Comparison of ENCODE assay signal across 16 cellular contexts in genomic region chr21:36325373-36326010, GRCh38. TPM values are rescaled to one million over a fixed set of nuclear protein-coding genes. Genes with fewer than 3 reads are reported as not detected.
DNase-seq lines count a peak whose midpoint lies in the region; ATAC-seq and TF ChIP-seq lines count a peak whose summit lies in the region.
"Had no signal": no experiment of that assay in that cellular context is flagged by ENCODE, and none has a peak within 500 bp of the region (broad histone marks: within the 10 kb centered on the region; RNA-seq: fewer than 3 reads in every experiment).

No MANE protein-coding gene starts in this region.

- no peaks in the 10 kb centered on the region; the same call in 1 of the 2 replicates for H3K9me1 ChIP-seq in IMR-90 (ENCODE audit: insufficient read depth, low read length)

- no peaks in the 10 kb centered on the region for H3K9me3 Mint-ChIP-seq in chondrocyte (ENCODE audit: low read depth)
- H3K9me3 Mint-ChIP-seq in memory B cell = no peaks in the 10 kb centered on the region
- H3K9me3 Mint-ChIP-seq: T-cell had no signal

- peaks cover 9 to 57% of the 10 kb centered on the region in 2 experiments for H3K79me1 ChIP-seq in IMR-90 (ENCODE audit: low read depth in 1 of 2, low read length in 2 of 2)

- H3K4me1 ChIP-seq in IMR-90 (ENCODE audit: control insufficient read depth, insufficient read depth, low read length) = peaks cover 5% of the 10 kb centered on the region

- no TSS peak for BruUV-seq in IMR-90 (replicated peaks; lab: Mats Ljungman, UMichigan)

- H3K4me1 Mint-ChIP-seq in chondrocyte (ENCODE audit: low read depth) = peaks cover 58% of the 10 kb centered on the region
- peaks cover 45% of the 10 kb centered on the region for H3K4me1 Mint-ChIP-seq in memory B cell

- H3K27me3 Mint-ChIP-seq in chondrocyte (ENCODE audit: low read depth) = no peaks in the 10 kb centered on the region
- no peaks in the 10 kb centered on the region for H3K27me3 Mint-ChIP-seq in memory B cell
- H3K27me3 Mint-ChIP-seq: T-cell had no signal

- TF ChIP-seq CTCF in AG10803 (conservative IDR thresholded peaks at IDR 0.05; ENCODE audit: low read length) (no peak), IMR-90 (conservative IDR thresholded peaks at IDR 0.05; ENCODE audit: low read depth, low read length) (no peak), chondrocyte (IDR thresholded peaks at IDR 0.05) (no peak)

- H3K27me3 ChIP-seq in IMR-90 (ENCODE audit: control insufficient read depth, insufficient read depth, low read length) = no peaks in the 10 kb centered on the region
- H3K27me3 ChIP-seq: body of pancreas, hepatocyte, uterus had no signal

- H3K4me3 Mint-ChIP-seq in chondrocyte (ENCODE audit: unreplicated experiment) (no peak overlapping the region), memory B cell (no peak overlapping the region)

- DNase-seq in AG10803 (ENCODE audit: low read depth) (peak; percentile 42), IMR-90 (peak; percentile 42), chondrocyte (ENCODE audit: low spot score) (no peak), memory B cell (ENCODE audit: low spot score in 2 of 2) (no peak), NCI-H187 treated with DMSO at 0.1 percent for 48 hours (lab: John Stamatoyannopoulos, UW) (no peak), DMS153 (lab: John Stamatoyannopoulos, UW) (no peak)
- DNase-seq: activated CD4-positive, alpha-beta T cell treated with anti-CD3 and anti-CD28 coated beads for 4 hours; body of pancreas; GOT3; NCI-H446; T-cell; uterus had no signal

- CTCF ChIA-PET in IMR-90 (lab: Yijun Ruan, JAX) = interaction anchor here (0.9 kb wide), 1 partner anchor 11 kb away, joined by 3 read pairs; no protein-coding TSS in a partner anchor

- no peak for TF ChIP-seq POLR2A in IMR-90 (IDR thresholded peaks at IDR 0.05; ENCODE audit: low read depth, low read length)

- H3K9ac ChIP-seq in IMR-90 (ENCODE audit: low read depth, low read length) = no peak overlapping the region

- no peak overlapping the region for H2BK15ac ChIP-seq in IMR-90 (ENCODE audit: low read depth, low read length)

- no peak for TF ChIP-seq RAD21 in IMR-90 (IDR thresholded peaks at IDR 0.05; ENCODE audit: low read length)

- peak overlapping the region; percentile 17 for H3K27ac Mint-ChIP-seq in chondrocyte (ENCODE audit: unreplicated experiment)
- peak overlapping the region; percentile 95 for H3K27ac Mint-ChIP-seq in memory B cell

- H2AK9ac ChIP-seq in IMR-90 (replicated peaks; ENCODE audit: low read depth, low read length, poor library complexity) = no peak overlapping the region

- H3K18ac ChIP-seq in IMR-90 (ENCODE audit: low read depth, low read length) = no peak overlapping the region

- peaks cover 4% of the 10 kb centered on the region for H3K36me3 Mint-ChIP-seq in chondrocyte (ENCODE audit: low read depth)
- peaks cover 16% of the 10 kb centered on the region for H3K36me3 Mint-ChIP-seq in memory B cell

- H3K4me2 ChIP-seq in IMR-90 (ENCODE audit: low read depth, low read length) = no peak overlapping the region
- H3K4me2 ChIP-seq: hepatocyte had no signal

- no peak overlapping the region for H3K56ac ChIP-seq in IMR-90 (ENCODE audit: extremely low read depth, insufficient read depth, low read length)

- no peak overlapping the region for H2BK20ac ChIP-seq in IMR-90 (ENCODE audit: low read depth, low read length)

- peaks cover 62% of the 10 kb centered on the region for H4K20me1 ChIP-seq in IMR-90 (ENCODE audit: insufficient read depth, low read length)

- H3K27ac ChIP-seq in IMR-90 (ENCODE audit: insufficient read depth, low read length) = no peak overlapping the region
- H3K27ac ChIP-seq: hepatocyte, HL-60 had no signal

- no peak for ATAC-seq in IMR-90 (ENCODE audit: low read depth)
- no peak for ATAC-seq in memory B cell (ENCODE audit: low read depth)
- ATAC-seq in HG03135 (IDR thresholded peaks at IDR 0.05; ENCODE audit: unreplicated experiment) = no peak
- ATAC-seq in GM21737 (IDR thresholded peaks at IDR 0.05; ENCODE audit: unreplicated experiment) = no peak
- ATAC-seq: body of pancreas, T-cell had no signal

- no peak overlapping the region for H3K4ac ChIP-seq in IMR-90 (ENCODE audit: low read depth, low read length)

- no peak overlapping the region for H3K23ac ChIP-seq in IMR-90 (ENCODE audit: low read depth, low read length)

- intact Hi-C loops in IMR-90 (cut with micrococcal nuclease) = no loop called here

- in situ Hi-C loops in IMR-90 (cut with MboI; ENCODE audit: low sequenced_read_pairs) = no loop called here

- H3K14ac ChIP-seq in IMR-90 (replicated peaks; ENCODE audit: low read depth, low read length) = no peak overlapping the region

- 100% methylated on average over 1 of the region's 8 CpGs; no CpG with 5 or more reads in 1 of the 2 experiments for WGBS in IMR-90 (ENCODE audit: extremely low coverage in 2 of 2, insufficient read length in 1 of 2), 2 experiments

- no peak overlapping the region for H2AFZ ChIP-seq in IMR-90 (replicated peaks; ENCODE audit: low read length, poor library complexity)
- H2AFZ ChIP-seq: hepatocyte had no signal

- H2AK5ac ChIP-seq in IMR-90 (ENCODE audit: low read depth, low read length) = no peak overlapping the region

- no peak overlapping the region for H4K5ac ChIP-seq in IMR-90 (ENCODE audit: low read depth, low read length)

- H3K36me3 ChIP-seq in IMR-90 (ENCODE audit: control insufficient read depth, insufficient read depth, low read length) = peaks cover 7% of the 10 kb centered on the region
- H3K36me3 ChIP-seq: uterus had no signal

- no peak overlapping the region for H2BK120ac ChIP-seq in IMR-90 (ENCODE audit: low read depth, low read length)

- POLR2A ChIA-PET in IMR-90 (lab: Charles Lee; ENCODE audit: unreplicated experiment) = no interaction called here

- no peaks in the 10 kb centered on the region for H3K9me3 ChIP-seq in IMR-90 (ENCODE audit: control insufficient read depth, insufficient read depth, low read length)
- H3K9me3 ChIP-seq: body of pancreas, uterus had no signal

- no peak overlapping the region for H4K8ac ChIP-seq in IMR-90 (ENCODE audit: low read depth in 2 of 2, low read length in 2 of 2)

- H2BK5ac ChIP-seq in IMR-90 (ENCODE audit: low read depth, low read length, poor library complexity, severe bottlenecking) = no peak overlapping the region

- H3K4me3 ChIP-seq in AG10803 (ENCODE audit: low read length) = no peak overlapping the region
- no peak overlapping the region for H3K4me3 ChIP-seq in IMR-90 (ENCODE audit: insufficient read depth, low read depth, low read length)
- H3K4me3 ChIP-seq: body of pancreas, hepatocyte, uterus had no signal

- dilution Hi-C loops in IMR-90 (cut with HindIII; ENCODE audit: low sequenced_read_pairs, unreplicated experiment) = no loop called here

- no peak overlapping the region for H4K91ac ChIP-seq in IMR-90 (ENCODE audit: insufficient read depth, low read depth, low read length)

TF ChIP-seq in IMR-90, 13 proteins besides CTCF, POLR2A, EP300 and RAD21:
- TF ChIP-seq RCOR1 (IDR thresholded peaks at IDR 0.05; ENCODE audit: insufficient replicate concordance, low read length) (no peak), CEBPB (IDR thresholded peaks at IDR 0.05; ENCODE audit: low read depth, low read length) (no peak), MAZ (IDR thresholded peaks at IDR 0.05; ENCODE audit: borderline replicate concordance, low read depth, low read length) (no peak), FOS (IDR thresholded peaks at IDR 0.05; ENCODE audit: low read depth, low read length) (no peak), RFX5 (IDR thresholded peaks at IDR 0.05; ENCODE audit: low read depth, low read length) (no peak), CHD1 (IDR thresholded peaks at IDR 0.05; ENCODE audit: low read depth, low read length) (no peak), MXI1 (IDR thresholded peaks at IDR 0.05; ENCODE audit: borderline replicate concordance, low read depth, low read length) (no peak), MAFK (IDR thresholded peaks at IDR 0.05; ENCODE audit: low read depth, low read length) (no peak), SMC3 (IDR thresholded peaks at IDR 0.05; ENCODE audit: low read depth, low read length) (no peak), USF2 (IDR thresholded peaks at IDR 0.05; ENCODE audit: low read depth, low read length) (no peak), NFE2L2 (IDR thresholded peaks at IDR 0.05; ENCODE audit: low read depth, low read length) (no peak), ELK1 (IDR thresholded peaks at IDR 0.05; ENCODE audit: borderline replicate concordance, low read depth, low read length) (no peak), BHLHE40 (IDR thresholded peaks at IDR 0.05; ENCODE audit: low read depth, low read length) (no peak)

RNA-seq across cellular contexts. Expression of gene MORC3, which starts 5.5 kb away (rescaled TPM):
- total RNA-seq in IMR-90 (2012; rRNA removed) = 23.5 and 39.4 TPM in 2 replicates
- polyA plus RNA-seq in IMR-90 (2012; rRNA removed) = 11.1 and 14.0 TPM in 2 replicates
- 1.3 and 1.9 TPM in 2 replicates for polyA plus RNA-seq in IMR-90 (2012; cell fraction: cytosol; rRNA removed)
- 2.8 and 23.9 TPM in 2 replicates for polyA plus RNA-seq in IMR-90 (2012; cell fraction: nucleus; rRNA removed; ENCODE audit: low replicate concordance)
- total RNA-seq in chondrocyte = 21.0 to 24.4 TPM (median 23.1 TPM) in 3 replicates

RNA-seq across cellular contexts. Expression of gene CHAF1B, which starts 59.7 kb away (rescaled TPM):
- 4.5 and 4.7 TPM in 2 replicates for total RNA-seq in IMR-90 (2012; rRNA removed)
- 6.3 and 6.4 TPM in 2 replicates for polyA plus RNA-seq in IMR-90 (2012; rRNA removed)
- polyA plus RNA-seq in IMR-90 (2012; cell fraction: cytosol; rRNA removed) = 2.1 and 2.9 TPM in 2 replicates
- polyA plus RNA-seq in IMR-90 (2012; cell fraction: nucleus; rRNA removed; ENCODE audit: low replicate concordance) = 2.1 and 4.5 TPM in 2 replicates
- 2.6 to 7.9 TPM (median 3.6 TPM) in 3 replicates for total RNA-seq in chondrocyte

Comparison
In these comparisons a context has a peak if more than half of its experiments do, and no peak if none do; other contexts are left out.
1. DNase-seq: peak in AG10803 (single experiment) and IMR-90 (single experiment); none in chondrocyte (single experiment), memory B cell (0 of 2), NCI-H187 treated with DMSO at 0.1 percent for 48 hours (single experiment) and DMS153 (single experiment).